8 cellular contexts compared by ENCODE assay signal in the genomic region with DNA sequence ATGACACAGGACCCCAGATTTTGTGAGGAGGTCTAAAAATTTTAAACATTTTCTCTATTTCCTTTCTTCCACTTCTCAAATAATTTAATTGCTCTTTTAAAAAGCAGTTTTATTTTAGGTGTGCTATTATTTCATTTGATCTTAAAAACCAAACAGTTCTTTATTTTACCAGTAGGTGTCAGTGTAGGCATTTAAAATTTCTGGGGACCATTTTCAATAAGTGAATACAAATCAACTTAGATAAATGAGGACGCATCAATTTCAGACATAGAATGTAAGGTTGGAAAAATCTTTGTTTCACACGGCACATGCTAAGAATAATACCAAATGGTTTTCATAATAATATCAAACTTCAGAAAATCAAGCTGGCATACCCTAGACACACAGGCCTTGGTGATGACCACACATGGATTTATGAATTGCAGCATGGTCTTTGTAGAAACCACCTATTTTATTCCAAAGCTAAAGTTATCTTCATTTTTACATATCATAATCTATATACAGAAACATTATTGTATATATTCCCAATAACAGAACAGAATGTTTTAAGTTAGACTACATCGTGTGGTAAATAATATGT.
DNase-seq lines count a peak whose midpoint lies in the region; ATAC-seq and TF ChIP-seq lines count a peak whose summit lies in the region.

No MANE protein-coding gene starts in this region.

- H3K4me2 ChIP-seq in mesenchymal stem cell (ENCODE audit: low read length, poor library complexity, severe bottlenecking): no peak overlapping the region

- H3K27ac ChIP-seq in breast epithelium: no peak overlapping the region
- H3K27ac ChIP-seq in mesenchymal stem cell (ENCODE audit: low read length, poor library complexity, severe bottlenecking): no peak overlapping the region

- H4K8ac ChIP-seq in mesenchymal stem cell (ENCODE audit: low read length): no peak overlapping the region

- peak; percentile 62 for DNase-seq in NCI-H510A treated with DMSO at 0.1 percent for 48 hours (lab: John Stamatoyannopoulos, UW)
- DNase-seq in NCI-H510A (lab: John Stamatoyannopoulos, UW): no peak
- DNase-seq in NCI-H2107 (lab: John Stamatoyannopoulos, UW): peak; percentile 11
- no peak for DNase-seq in breast epithelium (ENCODE audit: low spot score in 2 of 2)
- peak; percentile 41 for DNase-seq in mesenchymal stem cell
- no peak for DNase-seq in activated T-cell treated with anti-CD3 and anti-CD28 coated beads for 4 hours
- no peak for DNase-seq in activated T-cell treated with anti-CD3 and anti-CD28 coated beads, Interleukin-2, amount 50 U/mL, for 24 hours

- no peak overlapping the region for H2BK12ac ChIP-seq in mesenchymal stem cell (ENCODE audit: low read length in 2 of 2)

- H3K4me3 ChIP-seq in breast epithelium: no peak overlapping the region
- H3K4me3 ChIP-seq in mesenchymal stem cell (ENCODE audit: insufficient read depth in 1 of 2, low read depth in 1 of 2, low read length in 2 of 2): no peak overlapping the region

- WGBS in mesenchymal stem cell: 17% methylated on average over 2 of the region's 3 CpGs

- H3K36me3 ChIP-seq in breast epithelium (no peaks in the 10 kb centered on the region), mesenchymal stem cell (ENCODE audit: control insufficient read depth in 1 of 2, insufficient read depth in 2 of 2, low read depth in 1 of 2, low read length in 2 of 2) (no peaks in the 10 kb centered on the region)

- no peaks in the 10 kb centered on the region for H3K4me1 ChIP-seq in breast epithelium
- no peaks in the 10 kb centered on the region for H3K4me1 ChIP-seq in mesenchymal stem cell (ENCODE audit: control insufficient read depth, insufficient read depth, low read depth, low read length)

- no peak overlapping the region for H3K9ac ChIP-seq in mesenchymal stem cell (ENCODE audit: low read length)

- no peaks in the 10 kb centered on the region for H3K9me3 Mint-ChIP-seq in activated T-cell treated with anti-CD3 and anti-CD28 coated beads, Interleukin-2, amount 50 U/mL, for 24 hours

- no peak overlapping the region for H2BK15ac ChIP-seq in mesenchymal stem cell (ENCODE audit: low read depth, poor library complexity, severe bottlenecking)

- no peak overlapping the region for H2BK5ac ChIP-seq in mesenchymal stem cell (ENCODE audit: low read depth, low read length, poor library complexity, severe bottlenecking)

- H3K23ac ChIP-seq in mesenchymal stem cell (ENCODE audit: low read length in 2 of 2): no peak overlapping the region

- no peak overlapping the region for H3K18ac ChIP-seq in mesenchymal stem cell (ENCODE audit: low read depth in 1 of 2, low read length in 2 of 2)

- no peaks in the 10 kb centered on the region for H3K4me1 Mint-ChIP-seq in activated T-cell treated with anti-CD3 and anti-CD28 coated beads, Interleukin-2, amount 50 U/mL, for 24 hours (ENCODE audit: low read depth)

- peaks cover 12% of the 10 kb centered on the region for H3K27me3 Mint-ChIP-seq in activated T-cell treated with anti-CD3 and anti-CD28 coated beads, Interleukin-2, amount 50 U/mL, for 24 hours

- no peak overlapping the region for H3K27ac Mint-ChIP-seq in activated T-cell treated with anti-CD3 and anti-CD28 coated beads, Interleukin-2, amount 50 U/mL, for 24 hours

- TF ChIP-seq POLR2A in breast epithelium (IDR thresholded peaks at IDR 0.05): no peak

- peak; percentile 12 to 60 (median 53) for TF ChIP-seq CTCF in breast epithelium (IDR thresholded peaks at IDR 0.05)

- H3K27me3 ChIP-seq in breast epithelium: no peaks in the 10 kb centered on the region
- H3K27me3 ChIP-seq in mesenchymal stem cell (ENCODE audit: control insufficient read depth in 1 of 2, insufficient read depth in 1 of 2, low read length in 2 of 2): no peaks in the 10 kb centered on the region

- no peak overlapping the region for H2AFZ ChIP-seq in mesenchymal stem cell (ENCODE audit: low read depth, low read length)

- no peaks in the 10 kb centered on the region for H3K79me1 ChIP-seq in mesenchymal stem cell (replicated peaks; ENCODE audit: low read length, poor library complexity, severe bottlenecking)

- no peak overlapping the region for H2AK5ac ChIP-seq in mesenchymal stem cell (ENCODE audit: low read length, severe bottlenecking)

- H3K4me3 Mint-ChIP-seq in activated T-cell treated with anti-CD3 and anti-CD28 coated beads, Interleukin-2, amount 50 U/mL, for 24 hours: no peak overlapping the region

- no peak overlapping the region for H3K4ac ChIP-seq in mesenchymal stem cell (ENCODE audit: low read depth in 1 of 2, low read length in 2 of 2)

- intact Hi-C loops in breast epithelium (cut with DNase I; ENCODE audit: low total_unique reads): no loop called here

- H4K91ac ChIP-seq in mesenchymal stem cell (ENCODE audit: low read length): no peak overlapping the region

- H3K9me3 ChIP-seq in breast epithelium (no peaks in the 10 kb centered on the region), mesenchymal stem cell (ENCODE audit: control insufficient read depth, low read length) (no peaks in the 10 kb centered on the region)

- no peak overlapping the region for H3K14ac ChIP-seq in mesenchymal stem cell (ENCODE audit: low read length in 2 of 2)

- H3K36me3 Mint-ChIP-seq in activated T-cell treated with anti-CD3 and anti-CD28 coated beads, Interleukin-2, amount 50 U/mL, for 24 hours (ENCODE audit: low read depth): no peaks in the 10 kb centered on the region

- no peak overlapping the region for H2BK120ac ChIP-seq in mesenchymal stem cell (ENCODE audit: low read depth, low read length)

- no peak for ATAC-seq in GM18502 (IDR thresholded peaks at IDR 0.05; ENCODE audit: poor library complexity, unreplicated experiment)

Comparison
In these comparisons a context has a peak if more than half of its experiments do, and no peak if none do; other contexts are left out.
1. DNase-seq: peak in NCI-H510A treated with DMSO at 0.1 percent for 48 hours (single experiment), NCI-H2107 (single experiment) and mesenchymal stem cell (single experiment); none in NCI-H510A (single experiment), breast epithelium (0 of 2), activated T-cell treated with anti-CD3 and anti-CD28 coated beads for 4 hours (single experiment) and activated T-cell treated with anti-CD3 and anti-CD28 coated beads, Interleukin-2, amount 50 U/mL, for 24 hours (single experiment).